8 cellular contexts compared by ENCODE assay signal in the genomic region with DNA sequence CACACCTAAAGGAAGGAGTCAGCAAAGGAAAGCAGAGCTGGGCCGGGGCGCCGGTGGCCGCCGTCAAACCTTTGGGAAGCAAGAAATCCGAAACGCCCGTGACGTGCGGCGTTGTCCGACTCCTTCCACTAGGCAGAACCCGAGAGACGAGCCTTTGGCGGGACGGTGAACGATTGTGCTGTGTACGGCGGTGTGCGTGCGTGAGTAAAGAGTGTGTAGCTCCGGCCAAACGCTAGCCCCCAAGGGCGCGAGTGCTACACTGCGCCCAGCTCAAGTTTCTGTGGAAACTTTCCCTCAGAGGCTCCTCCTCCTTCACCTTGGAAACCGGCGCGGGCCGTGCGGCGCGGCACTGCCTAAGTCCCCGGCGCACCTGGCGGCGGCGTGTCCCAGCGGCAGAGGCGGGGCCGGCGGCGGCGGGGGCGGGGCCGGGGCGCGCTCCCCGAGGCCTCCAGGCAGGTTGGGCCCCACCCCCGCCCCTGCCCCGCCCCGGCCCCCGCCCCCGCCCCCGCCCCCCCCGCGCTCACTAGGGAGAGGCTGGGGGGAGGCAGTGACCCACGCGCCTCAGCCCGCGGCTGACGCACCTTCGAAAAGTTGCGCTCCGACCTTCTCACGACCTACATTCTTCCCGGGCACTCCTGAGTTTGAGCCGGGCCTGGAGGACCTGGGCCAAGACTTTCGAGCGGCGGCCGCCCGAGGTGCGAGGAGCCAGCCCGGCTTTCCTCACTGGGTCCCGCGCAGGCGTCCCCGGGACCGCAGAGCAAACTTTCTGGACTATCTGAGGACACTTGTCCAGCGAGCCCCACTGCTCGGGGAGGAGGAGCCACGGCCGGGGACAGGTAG. TPM values are rescaled to one million over a fixed set of nuclear protein-coding genes. Genes with fewer than 3 reads are reported as not detected.
DNase-seq lines count a peak whose midpoint lies in the region; ATAC-seq and TF ChIP-seq lines count a peak whose summit lies in the region.

A gene (plus strand): TSS at position 547 of the 840 bp plus-strand sequence. CDS start 157,084 bp downstream, outside the sequence.

- H3K27me3 ChIP-seq in BJ (ENCODE audit: control insufficient read depth, insufficient read depth, low read length): peaks cover 4% of the 10 kb centered on the region; the same call in 1 of the 2 replicates

- TF ChIP-seq POLR2A in GM19099 (IDR thresholded peaks at IDR 0.05; ENCODE audit: extremely low read depth, insufficient read length, low read depth) (peak; percentile 52), erythroblast (IDR thresholded peaks at IDR 0.05; ENCODE audit: low read length) (no peak)

- CTCF ChIA-PET in BJ (lab: Yijun Ruan, JAX): no interaction called here

- peak within 1 kb of the TSS; percentile 46 for H3K4me3 ChIP-seq in BJ (ENCODE audit: low read depth, low read length)

- POLR2A ChIA-PET in BJ (lab: Charles Lee): no interaction called here

- peak; percentile 15 for DNase-seq in BJ (ENCODE audit: low read depth)
- DNase-seq in NCI-H774 (lab: John Stamatoyannopoulos, UW): peak; percentile 70
- DNase-seq in activated T-cell treated with anti-CD3 and anti-CD28 coated beads for 24 hours (ENCODE audit: low read depth): peak; percentile 72
- peak; percentile 28 to 39 for DNase-seq in erythroblast (lab: John Stamatoyannopoulos, UW)
- DNase-seq in myocyte (ENCODE audit: low read depth): peak; percentile 77
- peak; percentile 41 to 57 for DNase-seq in stimulated activated CD8-positive, alpha-beta memory T cell treated with anti-CD3 and anti-CD28 coated beads, Interleukin-7, amount 100 ng/mL, for 48 hours (ENCODE audit: extremely low read depth in 1 of 2, low read depth in 1 of 2)

- peak; percentile 88 for ATAC-seq in HG03280 (IDR thresholded peaks at IDR 0.05; ENCODE audit: unreplicated experiment)

- TF ChIP-seq CTCF in BJ (IDR thresholded peaks at IDR 0.05; ENCODE audit: insufficient read depth, low read depth, low read length): peak; percentile 32; the same call in 1 of the 2 replicates

- no peaks in the 10 kb centered on the region for H3K36me3 ChIP-seq in BJ (ENCODE audit: control insufficient read depth, insufficient read depth, low read length)

RNA-seq across cellular contexts. Expression of the gene that starts here (rescaled TPM):
- 0.28 and 0.49 TPM in 2 replicates for polyA plus RNA-seq in BJ (2011; rRNA removed)
- polyA minus RNA-seq in BJ (2011; rRNA and poly(A)+ RNA removed): 0.38 and 0.67 TPM in 2 replicates
- total RNA-seq in myocyte: 1.2 and 9.9 TPM in 2 replicates
- polyA plus RNA-seq in myocyte (2012): 2.0 TPM

Comparison
In these comparisons a context has a peak if more than half of its experiments do, and no peak if none do; other contexts are left out.
1. Peak in every context shown above with its lines: DNase-seq, ATAC-seq and H3K4me3 ChIP-seq.
2. Peak in DNase-seq and H3K4me3 ChIP-seq in BJ; RNA of the gene not detected or under 1 TPM.
3. DNase-seq: peak in every context shown above with its lines; median percentile 77 in myocyte; 72 in activated T-cell treated with anti-CD3 and anti-CD28 coated beads for 24 hours; 70 in NCI-H774; 49 in stimulated activated CD8-positive, alpha-beta memory T cell treated with anti-CD3 and anti-CD28 coated beads, Interleukin-7, amount 100 ng/mL, for 48 hours; 34 in erythroblast; 15 in BJ.